In genomic region chr6:117917176-117917575, GRCh38 we compare ENCODE assay signal across 28 cellular contexts.
"Had no signal": no experiment of that assay in that cellular context is flagged by ENCODE, and none has a peak within 500 bp of the region (broad histone marks: within the 10 kb centered on the region; RNA-seq: fewer than 3 reads in every experiment).

No MANE protein-coding gene starts in this region.

- H3K27ac ChIP-seq: stomach, suprapubic skin, testis, thoracic aorta, thyroid gland, tibial artery, transverse colon, upper lobe of left lung, upper lobe of right lung, uterus, vagina had no signal

- H3K36me3 Mint-ChIP-seq: stimulated activated effector memory CD8-positive, alpha-beta T cell treated with anti-CD3 and anti-CD28 coated beads, Interleukin-12 subunit alpha, Interleukin-12 subunit beta, amount 100 ng/mL, for 72 hours; stimulated activated memory B cell treated with anti-CD40 and anti-IgM and Interleukin-4, amounts not matched to agents 10 μg/mL and 1 μg/mL and 100 μg/mL, for 72 hours; stimulated activated naive B cell treated with anti-CD40 and anti-IgM and Interleukin-4, amounts not matched to agents 10 μg/mL and 1 μg/mL and 100 μg/mL, for 72 hours; type B pancreatic cell had no signal

- H3K27ac Mint-ChIP-seq: stimulated activated effector memory CD8-positive, alpha-beta T cell treated with anti-CD3 and anti-CD28 coated beads, Interleukin-12 subunit alpha, Interleukin-12 subunit beta, amount 100 ng/mL, for 72 hours; stimulated activated memory B cell treated with anti-CD40 and anti-IgM and Interleukin-4, amounts not matched to agents 10 μg/mL and 1 μg/mL and 100 μg/mL, for 72 hours; stimulated activated naive B cell treated with anti-CD40 and anti-IgM and Interleukin-4, amounts not matched to agents 10 μg/mL and 1 μg/mL and 100 μg/mL, for 72 hours; stimulated activated naive CD8-positive, alpha-beta T cell treated with anti-CD3 and anti-CD28 coated beads, Interleukin-15, amount 100 ng/mL, for 72 hours; stimulated activated naive CD8-positive, alpha-beta T cell treated with anti-CD3 and anti-CD28 coated beads, Interleukin-15, Interleukin-2, amounts not matched to agents 100 ng/mL and 50 ng/mL, for 24 hours; type B pancreatic cell had no signal

- DNase-seq: stimulated activated CD4-positive, alpha-beta T cell treated with anti-CD3 and anti-CD28 coated beads, Interleukin-2, amount 100 ng/mL, for 48 hours; stimulated activated CD4-positive, alpha-beta T cell treated with anti-CD3 and anti-CD28 coated beads, Interleukin-4, amount 100 ng/mL, for 1 hour; stimulated activated CD4-positive, alpha-beta T cell treated with anti-CD3 and anti-CD28 coated beads, Interleukin-4, amount 100 ng/mL, for 24 hours; stimulated activated CD4-positive, alpha-beta T cell treated with anti-CD3 and anti-CD28 coated beads, Interleukin-4, amount 100 ng/mL, for 4 hours; stimulated activated CD8-positive, alpha-beta memory T cell treated with anti-CD3 and anti-CD28 coated beads, Interleukin-4, amount 100 ng/mL, for 48 hours; stimulated activated naive B cell treated with anti-CD40 and anti-IgM and Interleukin-4, amounts not matched to agents 10 μg/mL and 1 μg/mL and 100 μg/mL, for 72 hours; stimulated activated naive CD4-positive, alpha-beta T cell; stimulated activated naive CD4-positive, alpha-beta T cell treated with Interleukin-2 at 50 U/mL for 16 hours; stimulated activated naive CD8-positive, alpha-beta T cell treated with anti-CD3 and anti-CD28 coated beads, Interleukin-15, amount 100 ng/mL, for 72 hours; stimulated activated naive CD8-positive, alpha-beta T cell treated with anti-CD3 and anti-CD28 coated beads, Interleukin-15, Interleukin-2, amounts not matched to agents 100 U/mL and 50 U/mL, for 24 hours; stomach; substantia nigra; testis; thyroid gland; tibial artery; transverse colon; trophoblast cell; upper lobe of left lung; upper lobe of right lung; uterus had no signal

- H3K4me3 ChIP-seq: stomach, suprapubic skin, testis, thoracic aorta, thyroid gland, tibial artery, tibial nerve, transverse colon, upper lobe of left lung, upper lobe of right lung, uterus, vagina had no signal

- H3K36me3 ChIP-seq: stomach, suprapubic skin, thoracic aorta, thyroid gland, tibial artery, tibial nerve, transverse colon, upper lobe of left lung, upper lobe of right lung, uterus, vagina had no signal

- H3K4me3 Mint-ChIP-seq: stimulated activated effector memory CD8-positive, alpha-beta T cell treated with anti-CD3 and anti-CD28 coated beads, Interleukin-12 subunit alpha, Interleukin-12 subunit beta, amount 100 ng/mL, for 72 hours; stimulated activated memory B cell treated with anti-CD40 and anti-IgM and Interleukin-4, amounts not matched to agents 10 μg/mL and 1 μg/mL and 100 μg/mL, for 72 hours; stimulated activated naive B cell treated with anti-CD40 and anti-IgM and Interleukin-4, amounts not matched to agents 10 μg/mL and 1 μg/mL and 100 μg/mL, for 72 hours; stimulated activated naive CD8-positive, alpha-beta T cell treated with anti-CD3 and anti-CD28 coated beads, Interleukin-15, amount 100 ng/mL, for 72 hours; stimulated activated naive CD8-positive, alpha-beta T cell treated with anti-CD3 and anti-CD28 coated beads, Interleukin-15, Interleukin-2, amounts not matched to agents 100 ng/mL and 50 ng/mL, for 24 hours; type B pancreatic cell had no signal

- ATAC-seq: stimulated activated effector memory CD8-positive, alpha-beta T cell treated with anti-CD3 and anti-CD28 coated beads, Interleukin-12 subunit alpha, Interleukin-12 subunit beta, amount 100 ng/mL, for 72 hours; stimulated activated memory B cell treated with anti-CD40 and anti-IgM and Interleukin-4, amounts not matched to agents 10 μg/mL and 1 μg/mL and 100 μg/mL, for 72 hours; stimulated activated naive B cell treated with anti-CD40 and anti-IgM and Interleukin-4, amounts not matched to agents 10 μg/mL and 1 μg/mL and 100 μg/mL, for 72 hours; stimulated activated naive CD8-positive, alpha-beta T cell treated with anti-CD3 and anti-CD28 coated beads, Interleukin-15, amount 100 ng/mL, for 72 hours; stimulated activated naive CD8-positive, alpha-beta T cell treated with anti-CD3 and anti-CD28 coated beads, Interleukin-15, Interleukin-2, amounts not matched to agents 100 U/mL and 50 U/mL, for 24 hours; upper lobe of right lung had no signal

- H3K9me3 Mint-ChIP-seq: stimulated activated effector memory CD8-positive, alpha-beta T cell treated with anti-CD3 and anti-CD28 coated beads, Interleukin-12 subunit alpha, Interleukin-12 subunit beta, amount 100 ng/mL, for 72 hours; stimulated activated memory B cell treated with anti-CD40 and anti-IgM and Interleukin-4, amounts not matched to agents 10 μg/mL and 1 μg/mL and 100 μg/mL, for 72 hours; stimulated activated naive B cell treated with anti-CD40 and anti-IgM and Interleukin-4, amounts not matched to agents 10 μg/mL and 1 μg/mL and 100 μg/mL, for 72 hours; stimulated activated naive CD8-positive, alpha-beta T cell treated with anti-CD3 and anti-CD28 coated beads, Interleukin-15, amount 100 ng/mL, for 72 hours; stimulated activated naive CD8-positive, alpha-beta T cell treated with anti-CD3 and anti-CD28 coated beads, Interleukin-15, Interleukin-2, amounts not matched to agents 100 ng/mL and 50 ng/mL, for 24 hours; type B pancreatic cell had no signal

- H3K27me3 Mint-ChIP-seq: stimulated activated memory B cell treated with anti-CD40 and anti-IgM and Interleukin-4, amounts not matched to agents 10 μg/mL and 1 μg/mL and 100 μg/mL, for 72 hours had no signal

- H3K27me3 ChIP-seq: testis, thyroid gland, upper lobe of left lung, uterus, vagina had no signal

- H3K9me3 ChIP-seq: stomach, suprapubic skin, testis, thoracic aorta, thyroid gland, tibial artery, tibial nerve, transverse colon, upper lobe of left lung, upper lobe of right lung, uterus, vagina had no signal

- H3K4me1 Mint-ChIP-seq: stimulated activated effector memory CD8-positive, alpha-beta T cell treated with anti-CD3 and anti-CD28 coated beads, Interleukin-12 subunit alpha, Interleukin-12 subunit beta, amount 100 ng/mL, for 72 hours; stimulated activated memory B cell treated with anti-CD40 and anti-IgM and Interleukin-4, amounts not matched to agents 10 μg/mL and 1 μg/mL and 100 μg/mL, for 72 hours; stimulated activated naive B cell treated with anti-CD40 and anti-IgM and Interleukin-4, amounts not matched to agents 10 μg/mL and 1 μg/mL and 100 μg/mL, for 72 hours; stimulated activated naive CD8-positive, alpha-beta T cell treated with anti-CD3 and anti-CD28 coated beads, Interleukin-15, amount 100 ng/mL, for 72 hours had no signal

- H3K4me1 ChIP-seq: testis, thyroid gland, transverse colon, uterus had no signal
